Comparison of ENCODE assay signal across 17 cellular contexts in genomic region chr17:57484826-57485565, GRCh38.
DNase-seq lines count a peak whose midpoint lies in the region; ATAC-seq and TF ChIP-seq lines count a peak whose summit lies in the region.
"Had no signal": no experiment of that assay in that cellular context is flagged by ENCODE, and none has a peak within 500 bp of the region (broad histone marks: within the 10 kb centered on the region; RNA-seq: fewer than 3 reads in every experiment).

No MANE protein-coding gene starts in this region.

- BruUV-seq in OCI-LY7 (replicated peaks; lab: Mats Ljungman, UMichigan): no TSS peak

- H3K9ac ChIP-seq in BLaER1 treated with 17β-estradiol and CSF1 and Interleukin-3, amounts not matched to agents 10 nM and 100 nM: peak overlapping the region in 5 of 11 experiments; percentile 1 to 39 (median 33); a peak in 6 of 22 replicates
- peak overlapping the region; percentile 39 for H3K9ac ChIP-seq in DND-41 (ENCODE audit: low read depth, low read length)

- peaks cover 0 to 4% of the 10 kb centered on the region in 2 donors for H3K36me3 Mint-ChIP-seq in naive B cell

- H3K27ac Mint-ChIP-seq in naive B cell: peak overlapping the region in 4 of 6 donors; percentile 41 to 74 (median 68)

- no peak overlapping the region for H2AFZ ChIP-seq in DND-41 (ENCODE audit: low read depth, low read length)
- no peak overlapping the region for H2AFZ ChIP-seq in OCI-LY7 (ENCODE audit: low read length)
- H2AFZ ChIP-seq: PC-9 had no signal

- peak overlapping the region in 1 of 10 experiments; percentile 28; a peak in 3 of 20 replicates for H3K4me3 ChIP-seq in BLaER1 treated with 17β-estradiol and CSF1 and Interleukin-3, amounts not matched to agents 10 nM and 100 nM
- H3K4me3 ChIP-seq in DND-41 (ENCODE audit: low read depth in 1 of 2, low read length in 2 of 2): no peak overlapping the region
- H3K4me3 ChIP-seq in OCI-LY7 (ENCODE audit: low read depth, low read length, poor library complexity, severe bottlenecking): no peak overlapping the region
- H3K4me3 ChIP-seq in esophagus muscularis mucosa: no peak overlapping the region
- H3K4me3 ChIP-seq: breast epithelium, gastroesophageal sphincter, mucosa of descending colon, PC-9 had no signal

- TF ChIP-seq POLR2A in esophagus muscularis mucosa (IDR thresholded peaks at IDR 0.05; ENCODE audit: low read depth): no peak

- no peak for DNase-seq in DND-41
- no peak for DNase-seq in OCI-LY7 (ENCODE audit: low spot score)
- DNase-seq in naive B cell: no peak
- DNase-seq in GM20000 (ENCODE audit: low spot score): no peak
- DNase-seq in esophagus muscularis mucosa (ENCODE audit: extremely low spot score): no peak
- DNase-seq in kidney glomerular epithelial cell (lab: John Stamatoyannopoulos, UW): no peak
- DNase-seq: activated CD4-positive, alpha-beta T cell treated with anti-CD3 and anti-CD28 coated beads, Interleukin-2, amount 50 U/mL, for 1 hour; activated gamma-delta T cell; AML-193; mucosa of descending colon; retina; stimulated activated CD4-positive, alpha-beta T cell treated with anti-CD3 and anti-CD28 coated beads, Interleukin-4, amount 100 ng/mL, for 1 hour had no signal

- peaks cover 39 to 100% (median 92%) of the 10 kb centered on the region in 10 experiments for H3K4me1 ChIP-seq in BLaER1 treated with 17β-estradiol and CSF1 and Interleukin-3, amounts not matched to agents 10 nM and 100 nM
- H3K4me1 ChIP-seq in DND-41 (ENCODE audit: insufficient read depth, low read length) (peaks cover 100% of the 10 kb centered on the region), OCI-LY7 (ENCODE audit: insufficient read depth, low read length, poor library complexity, severe bottlenecking) (peaks cover 37% of the 10 kb centered on the region), esophagus muscularis mucosa (peaks cover 35 to 78% (median 67%) of the 10 kb centered on the region in 4 donors)

- H4K20me1 ChIP-seq in BLaER1 treated with 17β-estradiol and CSF1 and Interleukin-3, amounts not matched to agents 10 nM and 100 nM: peaks cover 0 to 51% (median 0%) of the 10 kb centered on the region in 11 experiments; a peak in 5 of 22 replicates
- H4K20me1 ChIP-seq in DND-41 (ENCODE audit: insufficient read depth, low read length): no peaks in the 10 kb centered on the region
- H4K20me1 ChIP-seq in OCI-LY7 (ENCODE audit: insufficient read depth, low read length): no peaks in the 10 kb centered on the region

- peak overlapping the region in 8 of 11 experiments; percentile 21 to 69 (median 61); a peak in 15 of 22 replicates for H3K27ac ChIP-seq in BLaER1 treated with 17β-estradiol and CSF1 and Interleukin-3, amounts not matched to agents 10 nM and 100 nM
- H3K27ac ChIP-seq in DND-41 (ENCODE audit: low read length) (peak overlapping the region; percentile 91), OCI-LY7 (ENCODE audit: low read depth, low read length, poor library complexity, severe bottlenecking) (no peak overlapping the region), esophagus muscularis mucosa (replicated peaks in 1 of 4) (no peak overlapping the region)
- H3K27ac ChIP-seq: gastroesophageal sphincter, PC-9 had no signal

- no peaks in the 10 kb centered on the region for H3K9me2 ChIP-seq in OCI-LY7 (ENCODE audit: insufficient read depth, low read length)

- CTCF ChIA-PET in OCI-LY7 (lab: Charles Lee; ENCODE audit: unreplicated experiment): no interaction called here

- no peaks in the 10 kb centered on the region for H3K27me3 Mint-ChIP-seq in naive B cell

- ATAC-seq in DND-41 (ENCODE audit: insufficient read depth, low read depth) (no peak), naive B cell (ENCODE audit: low read depth in 2 of 2) (no peak), GM21381 (IDR thresholded peaks at IDR 0.05; ENCODE audit: unreplicated experiment) (no peak)
- ATAC-seq: gastroesophageal sphincter, mucosa of descending colon had no signal

- POLR2A ChIA-PET in OCI-LY7 (lab: Charles Lee): interaction anchor here (0.7 kb wide), 1 partner anchor 143 kb away, joined by 3 read pairs; no protein-coding TSS in a partner anchor

- H3K4me2 ChIP-seq in BLaER1 treated with 17β-estradiol and CSF1 and Interleukin-3, amounts not matched to agents 10 nM and 100 nM: peak overlapping the region; percentile 73 to 93 (median 85)
- H3K4me2 ChIP-seq in DND-41 (ENCODE audit: insufficient read depth, low read length) (peak overlapping the region; percentile 33), OCI-LY7 (ENCODE audit: low read length) (peak overlapping the region; percentile 41; the same call in 1 of the 2 replicates)
- H3K4me2 ChIP-seq: PC-9 had no signal

- H3K4me1 Mint-ChIP-seq in naive B cell: peaks cover 53 to 84% (median 60%) of the 10 kb centered on the region in 3 donors

- intact Hi-C loops in OCI-LY7 (cut with micrococcal nuclease; ENCODE audit: unreplicated experiment) (no loop called here), esophagus muscularis mucosa (cut with DNase I) (no loop called here)

- H3K27me3 ChIP-seq in BLaER1 treated with 17β-estradiol and CSF1 and Interleukin-3, amounts not matched to agents 10 nM and 100 nM: no peaks in the 10 kb centered on the region
- H3K27me3 ChIP-seq in DND-41 (ENCODE audit: insufficient read depth, low read length, poor library complexity) (no peaks in the 10 kb centered on the region), esophagus muscularis mucosa (no peaks in the 10 kb centered on the region)
- H3K27me3 ChIP-seq: breast epithelium, gastroesophageal sphincter had no signal

- no peak for TF ChIP-seq CTCF in DND-41 (IDR thresholded peaks at IDR 0.05; ENCODE audit: borderline replicate concordance, extremely low read depth, low read length, poor library complexity, severe bottlenecking)
- TF ChIP-seq CTCF in OCI-LY7 (conservative IDR thresholded peaks at IDR 0.05; ENCODE audit: low read length): no peak
- TF ChIP-seq CTCF in GM20000 (IDR thresholded peaks at IDR 0.05; ENCODE audit: extremely low read depth, missing control alignments): no peak
- TF ChIP-seq CTCF in esophagus muscularis mucosa (IDR thresholded peaks at IDR 0.05): no peak

- peak overlapping the region in 3 of 8 donors; percentile 13 to 80 (median 36) for H3K4me3 Mint-ChIP-seq in naive B cell

- H3K9me3 Mint-ChIP-seq in naive B cell: no peaks in the 10 kb centered on the region

- WGBS in esophagus muscularis mucosa: 96% methylated on average over 10 of the region's 10 CpGs

- H3K79me2 ChIP-seq in DND-41 (ENCODE audit: insufficient read depth, low read length): peaks cover 100% of the 10 kb centered on the region
- H3K79me2 ChIP-seq in OCI-LY7 (ENCODE audit: insufficient read depth, low read depth, low read length): no peaks in the 10 kb centered on the region

- H3K36me3 ChIP-seq in BLaER1 treated with 17β-estradiol and CSF1 and Interleukin-3, amounts not matched to agents 10 nM and 100 nM: peaks cover 0 to 66% (median 13%) of the 10 kb centered on the region in 11 experiments; a peak in 12 of 22 replicates
- peaks cover 66% of the 10 kb centered on the region for H3K36me3 ChIP-seq in DND-41 (ENCODE audit: insufficient read depth, low read length)
- no peaks in the 10 kb centered on the region for H3K36me3 ChIP-seq in OCI-LY7 (ENCODE audit: insufficient read depth, low read length)
- H3K36me3 ChIP-seq in esophagus muscularis mucosa: no peaks in the 10 kb centered on the region
- H3K36me3 ChIP-seq: breast epithelium, gastroesophageal sphincter had no signal

- no peaks in the 10 kb centered on the region for H3K9me3 ChIP-seq in BLaER1 treated with 17β-estradiol and CSF1 and Interleukin-3, amounts not matched to agents 10 nM and 100 nM (replicated peaks in 1 of 11)
- H3K9me3 ChIP-seq in DND-41 (ENCODE audit: insufficient read depth, low read length, severe bottlenecking) (no peaks in the 10 kb centered on the region), OCI-LY7 (ENCODE audit: low read length) (no peaks in the 10 kb centered on the region), esophagus muscularis mucosa (no peaks in the 10 kb centered on the region)
- H3K9me3 ChIP-seq: breast epithelium, gastroesophageal sphincter, mucosa of descending colon had no signal

- TF ChIP-seq EP300 in esophagus muscularis mucosa (IDR thresholded peaks at IDR 0.05): no peak

Comparison
In these comparisons a context has a peak if more than half of its experiments do, and no peak if none do; other contexts are left out.
1. H3K27ac ChIP-seq: peak in BLaER1 treated with 17β-estradiol and CSF1 and Interleukin-3, amounts not matched to agents 10 nM and 100 nM (8 of 11) and DND-41 (single experiment); none in OCI-LY7 (single experiment) and esophagus muscularis mucosa (0 of 4).
2. H3K4me2 ChIP-seq: peak in every context shown above with its lines; median percentile 85 in BLaER1 treated with 17β-estradiol and CSF1 and Interleukin-3, amounts not matched to agents 10 nM and 100 nM; 41 in OCI-LY7; 33 in DND-41.